Comparison of ENCODE assay signal across 32 cellular contexts in genomic region chr14:21298358-21298757, GRCh38. TPM values are rescaled to one million over a fixed set of nuclear protein-coding genes. Genes with fewer than 3 reads are reported as not detected.
"Had no signal": no experiment of that assay in that cellular context is flagged by ENCODE, and none has a peak within 500 bp of the region (broad histone marks: within the 10 kb centered on the region; RNA-seq: fewer than 3 reads in every experiment).

No MANE protein-coding gene starts in this region.

- H3K27ac Mint-ChIP-seq: activated CD4-positive, alpha-beta T cell treated with anti-CD3 and anti-CD28 coated beads, Interleukin-2, amount 10 ng/mL, durations not matched to agents 7 days and 5 days; activated CD8-positive, alpha-beta T cell treated with anti-CD3 and anti-CD28 coated beads, Interleukin-2, amount 10 ng/mL, durations not matched to agents 7 days and 5 days; activated naive CD4-positive, alpha-beta T cell treated with anti-CD3 and anti-CD28 coated beads, Interleukin-2, amount 50 U/mL, for 24 hours; activated T-cell treated with anti-CD3 and anti-CD28 coated beads, Interleukin-2, amount 50 U/mL, for 24 hours; activated T-helper 2 cell treated with anti-CD3 and anti-CD28 coated beads, Interferon-gamma antibody, Interleukin-2, Interleukin-4, amounts not matched to agents 10 μg/mL and 5 μg/mL and 100 μg/mL, durations not matched to agents 14 hours and 24 hours and 36 hours had no signal

- ATAC-seq: activated CD8-positive, alpha-beta T cell treated with anti-CD3 and anti-CD28 coated beads, Interleukin-2, amount 10 ng/mL, durations not matched to agents 7 days and 5 days; PC-3 had no signal

- H3K4me3 ChIP-seq: MG63, Peyer's patch had no signal

- H3K9me3 ChIP-seq: MG63, Peyer's patch had no signal

- H3K27ac ChIP-seq: brain microvascular endothelial cell, Peyer's patch had no signal

- H3K36me3 Mint-ChIP-seq: activated naive CD4-positive, alpha-beta T cell treated with anti-CD3 and anti-CD28 coated beads, Interleukin-2, amount 50 U/mL, for 24 hours had no signal

- H3K36me3 ChIP-seq: brain microvascular endothelial cell, MG63, Peyer's patch had no signal

- H3K4me3 Mint-ChIP-seq: activated CD4-positive, alpha-beta T cell treated with anti-CD3 and anti-CD28 coated beads, Interleukin-2, amount 10 ng/mL, durations not matched to agents 7 days and 5 days; activated CD8-positive, alpha-beta T cell treated with anti-CD3 and anti-CD28 coated beads, Interleukin-2, amount 10 ng/mL, durations not matched to agents 7 days and 5 days; activated naive CD4-positive, alpha-beta T cell treated with anti-CD3 and anti-CD28 coated beads, Interleukin-2, amount 50 U/mL, for 24 hours; activated T-cell treated with anti-CD3 and anti-CD28 coated beads, Interleukin-2, amount 50 U/mL, for 24 hours had no signal

- DNase-seq: activated CD4-positive, alpha-beta T cell treated with anti-CD3 and anti-CD28 coated beads, Interleukin-2, amount 10 ng/mL, durations not matched to agents 7 days and 5 days; activated CD4-positive, alpha-beta T cell treated with anti-CD3 and anti-CD28 coated beads, Interleukin-2, amount 50 U/mL, for 48 hours; activated CD8-positive, alpha-beta T cell treated with anti-CD3 and anti-CD28 coated beads, Interleukin-2, amount 10 ng/mL, durations not matched to agents 7 days and 5 days; activated gamma-delta T cell; activated naive CD4-positive, alpha-beta T cell treated with Interleukin-2 at 50 U/mL for 16 hours; activated T-cell treated with anti-CD3 and anti-CD28 coated beads, Interleukin-2, amount 50 U/mL, for 24 hours; amniotic stem cell; aorta; brain microvascular endothelial cell; central memory CD4-positive, alpha-beta T cell; Kasumi-1; KG1; MG63; NCI-H1048; NCI-H1105 treated with DMSO at 0.1 percent for 48 hours; NCI-H1436; NCI-H1694; NCI-H1930; NCI-H2081 treated with DMSO at 0.1 percent for 48 hours; NCI-H226; NCI-H446 treated with DMSO at 0.1 percent for 48 hours; NCI-H524; NCI-H69; NCI-H82; PC-3; Peyer's patch; RPMI8226; SW 1271; T-helper 1 cell; T-helper 9 cell had no signal

- H3K9me3 Mint-ChIP-seq: activated CD4-positive, alpha-beta T cell treated with anti-CD3 and anti-CD28 coated beads, Interleukin-2, amount 10 ng/mL, durations not matched to agents 7 days and 5 days; activated naive CD4-positive, alpha-beta T cell treated with anti-CD3 and anti-CD28 coated beads, Interleukin-2, amount 50 U/mL, for 24 hours; activated T-cell treated with anti-CD3 and anti-CD28 coated beads, Interleukin-2, amount 50 U/mL, for 24 hours; activated T-helper 2 cell treated with anti-CD3 and anti-CD28 coated beads, Interferon-gamma antibody, Interleukin-2, Interleukin-4, amounts not matched to agents 10 μg/mL and 5 μg/mL and 100 μg/mL, durations not matched to agents 14 hours and 24 hours and 36 hours had no signal

- H3K27me3 ChIP-seq: MG63, Peyer's patch had no signal

RNA-seq across cellular contexts. Expression of gene RPGRIP1, which starts 18.5 kb away (rescaled TPM):
- total RNA-seq: activated CD4-positive, alpha-beta T cell treated with anti-CD3 and anti-CD28 coated beads, Interleukin-2, amount 10 ng/mL, durations not matched to agents 7 days and 5 days; activated CD8-positive, alpha-beta T cell treated with anti-CD3 and anti-CD28 coated beads, Interleukin-2, amount 10 ng/mL, durations not matched to agents 7 days and 5 days; activated T-helper 2 cell treated with anti-CD3 and anti-CD28 coated beads, Interferon-gamma antibody, Interleukin-2, Interleukin-4, amounts not matched to agents 10 μg/mL and 5 μg/mL and 100 μg/mL, durations not matched to agents 14 hours and 24 hours and 36 hours had no signal
